1 cellular context compared by ENCODE assay signal in the genomic region with DNA sequence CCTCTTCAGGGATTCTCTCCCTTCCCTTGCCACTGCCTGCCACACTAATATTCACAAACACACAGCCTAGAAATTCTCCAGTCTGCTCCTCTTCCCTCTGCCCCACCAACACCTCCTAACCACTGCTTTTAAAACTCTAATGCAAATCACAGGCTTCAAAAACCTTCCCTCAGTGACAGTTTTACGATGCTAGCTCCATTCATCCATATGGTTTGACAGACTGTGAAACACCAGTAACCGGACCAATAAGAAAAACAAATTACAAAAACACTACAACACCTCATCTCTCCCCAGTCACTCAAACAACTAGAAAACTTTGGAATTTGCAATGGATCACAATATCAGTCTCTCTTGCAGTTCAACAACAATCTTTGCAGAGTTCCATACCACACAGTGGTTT.
TF ChIP-seq lines count a peak whose summit lies in the region.

No MANE protein-coding gene starts in this region.

TF ChIP-seq in IMR-90, 13 proteins besides CTCF, POLR2A, EP300 and RAD21:
- TF ChIP-seq MAFK (IDR thresholded peaks at IDR 0.05; ENCODE audit: low read depth, low read length) (no peak), MXI1 (IDR thresholded peaks at IDR 0.05; ENCODE audit: borderline replicate concordance, low read depth, low read length) (no peak), SMC3 (IDR thresholded peaks at IDR 0.05; ENCODE audit: low read depth, low read length) (no peak)
- TF ChIP-seq, protein P1, sequence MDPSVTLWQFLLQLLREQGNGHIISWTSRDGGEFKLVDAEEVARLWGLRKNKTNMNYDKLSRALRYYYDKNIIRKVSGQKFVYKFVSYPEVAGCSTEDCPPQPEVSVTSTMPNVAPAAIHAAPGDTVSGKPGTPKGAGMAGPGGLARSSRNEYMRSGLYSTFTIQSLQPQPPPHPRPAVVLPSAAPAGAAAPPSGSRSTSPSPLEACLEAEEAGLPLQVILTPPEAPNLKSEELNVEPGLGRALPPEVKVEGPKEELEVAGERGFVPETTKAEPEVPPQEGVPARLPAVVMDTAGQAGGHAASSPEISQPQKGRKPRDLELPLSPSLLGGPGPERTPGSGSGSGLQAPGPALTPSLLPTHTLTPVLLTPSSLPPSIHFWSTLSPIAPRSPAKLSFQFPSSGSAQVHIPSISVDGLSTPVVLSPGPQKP (IDR thresholded peaks at IDR 0.05; ENCODE audit: borderline replicate concordance, low read depth, low read length) = no peak
